In the genomic region with DNA sequence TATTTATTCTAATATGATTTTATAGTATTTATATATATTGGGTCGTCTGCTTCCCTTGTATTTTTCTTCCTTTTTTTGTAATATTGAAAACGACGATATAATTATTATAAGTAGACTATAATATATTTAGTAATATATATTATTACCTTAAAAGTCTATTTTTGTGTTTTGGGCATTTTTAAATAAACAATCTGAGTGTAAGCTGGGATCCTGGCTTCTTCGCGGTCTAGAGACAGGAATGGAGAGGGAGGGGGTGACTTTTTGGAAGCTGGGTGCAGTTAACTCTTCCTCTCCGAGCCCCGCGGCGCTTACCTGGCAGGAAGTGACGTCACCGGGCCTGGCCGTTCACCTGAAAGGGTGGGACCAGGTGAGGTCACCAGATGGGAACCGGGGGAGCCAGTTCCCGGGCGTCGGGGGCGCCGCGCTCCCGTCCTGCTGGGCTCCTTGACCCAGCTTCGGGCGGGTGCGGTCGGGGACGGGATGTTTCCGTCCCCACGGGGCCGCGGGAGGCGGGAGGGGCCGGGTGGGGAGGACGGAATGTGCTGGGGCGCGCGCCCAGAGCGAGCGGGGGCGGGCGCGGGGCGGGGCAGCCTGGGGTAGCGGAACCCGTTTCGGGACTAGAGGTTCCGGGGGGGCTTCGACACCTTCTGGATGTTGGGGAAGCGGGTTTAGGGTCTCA, we compare ENCODE assay signal across 2 cellular contexts.
TF ChIP-seq lines count a peak whose summit lies in the region.

No MANE protein-coding gene starts in this region.

TF ChIP-seq in A549, 52 proteins besides CTCF, POLR2A, EP300 and RAD21 (continued from another document):
- TF ChIP-seq, protein P1, sequence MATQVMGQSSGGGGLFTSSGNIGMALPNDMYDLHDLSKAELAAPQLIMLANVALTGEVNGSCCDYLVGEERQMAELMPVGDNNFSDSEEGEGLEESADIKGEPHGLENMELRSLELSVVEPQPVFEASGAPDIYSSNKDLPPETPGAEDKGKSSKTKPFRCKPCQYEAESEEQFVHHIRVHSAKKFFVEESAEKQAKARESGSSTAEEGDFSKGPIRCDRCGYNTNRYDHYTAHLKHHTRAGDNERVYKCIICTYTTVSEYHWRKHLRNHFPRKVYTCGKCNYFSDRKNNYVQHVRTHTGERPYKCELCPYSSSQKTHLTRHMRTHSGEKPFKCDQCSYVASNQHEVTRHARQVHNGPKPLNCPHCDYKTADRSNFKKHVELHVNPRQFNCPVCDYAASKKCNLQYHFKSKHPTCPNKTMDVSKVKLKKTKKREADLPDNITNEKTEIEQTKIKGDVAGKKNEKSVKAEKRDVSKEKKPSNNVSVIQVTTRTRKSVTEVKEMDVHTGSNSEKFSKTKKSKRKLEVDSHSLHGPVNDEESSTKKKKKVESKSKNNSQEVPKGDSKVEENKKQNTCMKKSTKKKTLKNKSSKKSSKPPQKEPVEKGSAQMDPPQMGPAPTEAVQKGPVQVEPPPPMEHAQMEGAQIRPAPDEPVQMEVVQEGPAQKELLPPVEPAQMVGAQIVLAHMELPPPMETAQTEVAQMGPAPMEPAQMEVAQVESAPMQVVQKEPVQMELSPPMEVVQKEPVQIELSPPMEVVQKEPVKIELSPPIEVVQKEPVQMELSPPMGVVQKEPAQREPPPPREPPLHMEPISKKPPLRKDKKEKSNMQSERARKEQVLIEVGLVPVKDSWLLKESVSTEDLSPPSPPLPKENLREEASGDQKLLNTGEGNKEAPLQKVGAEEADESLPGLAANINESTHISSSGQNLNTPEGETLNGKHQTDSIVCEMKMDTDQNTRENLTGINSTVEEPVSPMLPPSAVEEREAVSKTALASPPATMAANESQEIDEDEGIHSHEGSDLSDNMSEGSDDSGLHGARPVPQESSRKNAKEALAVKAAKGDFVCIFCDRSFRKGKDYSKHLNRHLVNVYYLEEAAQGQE (IDR thresholded peaks at IDR 0.05): no peak; the same call in 1 of the 2 replicates
- TF ChIP-seq NFE2L2 (conservative IDR thresholded peaks at IDR 0.05; ENCODE audit: low read length): no peak
- no peak for TF ChIP-seq HEYL (CRISPR knock-in tag; IDR thresholded peaks at IDR 0.05)
- TF ChIP-seq ELK1 (IDR thresholded peaks at IDR 0.05; ENCODE audit: low read depth, low read length): no peak
- peak; percentile 86 for TF ChIP-seq RARB (CRISPR knock-in tag; IDR thresholded peaks at IDR 0.05)
- TF ChIP-seq POLR2AphosphoS2 (conservative IDR thresholded peaks at IDR 0.05; ENCODE audit: low read length): peak; percentile 94
- peak; percentile 98 for TF ChIP-seq JUN (IDR thresholded peaks at IDR 0.05)
- 0 out of 2 replicates have a peak, but pooled peaks have one; percentile 46 for TF ChIP-seq HMGXB4 (CRISPR knock-in tag; IDR thresholded peaks at IDR 0.05; ENCODE audit: borderline replicate concordance)
- peak; percentile 21; the same call in 1 of the 2 replicates for TF ChIP-seq MAZ (IDR thresholded peaks at IDR 0.05; ENCODE audit: borderline replicate concordance, low read depth, low read length)
- TF ChIP-seq ATOH8 (CRISPR knock-in tag; IDR thresholded peaks at IDR 0.05; ENCODE audit: low read depth): peak; percentile 69; the same call in 1 of the 2 replicates
- no peak for TF ChIP-seq MYC (IDR thresholded peaks at IDR 0.05; ENCODE audit: borderline replicate concordance, low read length)
- TF ChIP-seq PBX3 (IDR thresholded peaks at IDR 0.05): peak; percentile 77
- no peak for TF ChIP-seq PHF8 (IDR thresholded peaks at IDR 0.05; ENCODE audit: borderline replicate concordance, low read depth)

TF ChIP-seq in H1, 55 proteins besides CTCF, POLR2A, EP300 and RAD21 (continued from another document):
- TF ChIP-seq CHD7 (IDR thresholded peaks at IDR 0.05; ENCODE audit: insufficient replicate concordance, low read length) (no peak), RXRA (IDR thresholded peaks at IDR 0.05; ENCODE audit: insufficient read depth, low read depth, low read length) (no peak), EGR1 (IDR thresholded peaks at IDR 0.05; ENCODE audit: borderline replicate concordance, low read depth, low read length) (peak; percentile 67; the same call in 1 of the 2 replicates), SP4 (IDR thresholded peaks at IDR 0.05; ENCODE audit: low read length) (no peak), ZNF274 (IDR thresholded peaks at IDR 0.05; ENCODE audit: borderline replicate concordance, extremely low read depth, low read length) (no peak), CHD2 (IDR thresholded peaks at IDR 0.05; ENCODE audit: low read length) (peak; percentile 6; the same call in 1 of the 2 replicates), ASH2L (IDR thresholded peaks at IDR 0.05; ENCODE audit: low read length) (no peak), CEBPB (IDR thresholded peaks at IDR 0.05; ENCODE audit: low read depth, low read length) (no peak), BACH1 (IDR thresholded peaks at IDR 0.05; ENCODE audit: low read length) (no peak), SIN3A (conservative IDR thresholded peaks at IDR 0.05 in 1 of 2, IDR thresholded peaks at IDR 0.05 in 1 of 2; ENCODE audit: low read depth in 1 of 2, low read length in 2 of 2) (no peak), EZH2 (IDR thresholded peaks at IDR 0.05; ENCODE audit: low read depth, low read length, severe bottlenecking) (no peak), SUZ12 (IDR thresholded peaks at IDR 0.05; ENCODE audit: low read length) (no peak)
